In the genomic region with DNA sequence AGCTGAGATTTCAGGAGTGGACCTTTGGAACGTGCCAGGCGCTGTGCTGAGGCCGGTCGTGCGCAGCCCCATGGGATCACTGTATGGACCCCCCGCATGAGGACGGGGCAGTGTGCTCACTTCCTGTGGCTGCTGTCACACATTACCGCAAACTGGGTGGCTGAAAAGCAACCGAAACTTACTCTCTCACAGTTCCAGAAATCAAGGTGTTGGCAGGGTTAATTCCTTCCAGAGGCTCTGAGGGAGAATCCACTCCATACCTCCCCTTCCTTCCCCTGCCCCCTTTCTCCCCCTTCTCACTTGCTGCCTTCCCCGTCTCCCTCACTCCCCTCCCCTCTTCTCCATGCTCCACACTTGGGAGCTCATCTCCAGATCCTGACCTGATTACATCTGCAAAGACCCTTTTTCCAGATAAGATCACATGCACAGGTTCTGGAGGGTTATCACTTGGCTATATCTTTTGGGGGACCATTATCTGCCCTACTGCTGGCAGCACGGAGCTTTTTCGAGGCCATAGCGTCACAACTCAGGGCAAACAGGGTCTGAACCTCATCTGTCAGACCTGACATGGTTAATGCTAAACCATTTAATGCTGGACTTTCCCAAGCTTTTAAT, we compare ENCODE assay signal across 9 cellular contexts. TPM values are rescaled to one million over a fixed set of nuclear protein-coding genes. Genes with fewer than 3 reads are reported as not detected.
DNase-seq lines count a peak whose midpoint lies in the region; ATAC-seq, FAIRE-seq and TF ChIP-seq lines count a peak whose summit lies in the region.
"Had no signal": no experiment of that assay in that cellular context is flagged by ENCODE, and none has a peak within 500 bp of the region (broad histone marks: within the 10 kb centered on the region; RNA-seq: fewer than 3 reads in every experiment).

No MANE protein-coding gene starts in this region.

- H3K79me2 ChIP-seq in GM12878 (ENCODE audit: control insufficient read depth, insufficient read depth, low read length): peaks cover 74% of the 10 kb centered on the region

- no peak; the same call in 1 of the 2 replicates for TF ChIP-seq POLR2A in GM12878 (IDR thresholded peaks at IDR 0.05; ENCODE audit: low read depth, low read length)

- H3K9ac ChIP-seq in GM12878 (ENCODE audit: control insufficient read depth, insufficient read depth, low read length): peak overlapping the region; percentile 15; the same call in 1 of the 2 replicates

- H3K27ac ChIP-seq in GM12878 (ENCODE audit: control insufficient read depth, insufficient read depth) (peak overlapping the region; percentile 70), psoas muscle (peak overlapping the region; percentile 89)

- H3K4me3 ChIP-seq in GM12878 (peak overlapping the region; percentile 52), psoas muscle (no peak overlapping the region)

- SMC1A ChIA-PET in GM12878 (lab: Charles Lee; ENCODE audit: uncharacterized antibody, unreplicated experiment): interaction anchor here (0.7 to 4.7 kb wide), 13 partner anchors 9 to 167 kb away, joined by 3 to 45 read pairs (median 5); no protein-coding TSS in a partner anchor

- 24% methylated on average over 13 of the region's 13 CpGs for WGBS in GM12878 (ENCODE audit: insufficient coverage, insufficient replicate concordance, low lambda C conversion rate, missing lambda C conversion rate)
- 64 to 77% (median 68%) methylated on average over 13 of the region's 13 CpGs for WGBS in psoas muscle, 3 donors

- no peak for TF ChIP-seq RAD21 in GM12878 (IDR thresholded peaks at IDR 0.05; ENCODE audit: insufficient read depth, low read depth, low read length)

- BruUV-seq in GM12878 (replicated peaks; lab: Mats Ljungman, UMichigan): no TSS peak

- peaks cover 17 to 18% of the 10 kb centered on the region in 2 experiments for H3K36me3 ChIP-seq in GM12878 (ENCODE audit: control insufficient read depth in 2 of 2, insufficient read depth in 2 of 2, low read length in 1 of 2)
- H3K36me3 ChIP-seq in psoas muscle (ENCODE audit: insufficient read depth in 1 of 2, low read depth in 1 of 2): peaks cover 0 to 9% of the 10 kb centered on the region in 2 donors

- TF ChIP-seq EP300 in GM12878 (IDR thresholded peaks at IDR 0.05; ENCODE audit: borderline replicate concordance in 1 of 2, control insufficient read depth in 1 of 2, low read depth in 2 of 2, low read length in 2 of 2): peak in 1 of 2 experiments; percentile 60; a peak in 2 of 4 replicates

- CTCF ChIA-PET in GM12878 (lab: Yijun Ruan, JAX): interaction anchor here (0.7 to 6.4 kb wide), 12 partner anchors 9 to 152 kb away, joined by 3 to 83 read pairs (median 4); partner anchors contain the start of gene KLF13

- no peak overlapping the region for H2AFZ ChIP-seq in GM12878 (ENCODE audit: control insufficient read depth, low read depth, low read length)

- in situ Hi-C loops in GM12878 (cut with MboI): no loop called here

- intact Hi-C loops in GM12878 (cut with micrococcal nuclease; ENCODE audit: unreplicated experiment) (loop anchor here (1.0 to 5.0 kb wide), 4 partner anchors 39 to 151 kb away; no protein-coding TSS in a partner anchor), psoas muscle (cut with DNase I) (loop anchor here in 1 of 2 donors (5.0 kb wide), 1 partner anchor 69 kb away; no protein-coding TSS in a partner anchor)

- TF ChIP-seq CTCF in GM12878 (IDR thresholded peaks at IDR 0.05 in 2 of 3, conservative IDR thresholded peaks at IDR 0.05 in 1 of 3; ENCODE audit: control insufficient read depth in 2 of 3, extremely low read depth in 1 of 3, insufficient read depth in 1 of 3, low read depth in 3 of 3, low read length in 3 of 3): no peak
- TF ChIP-seq CTCF in psoas muscle (IDR thresholded peaks at IDR 0.05): no peak

- peaks cover 55% of the 10 kb centered on the region for H3K4me1 ChIP-seq in GM12878 (ENCODE audit: control insufficient read depth, insufficient read depth, low read length)
- peaks cover 64% of the 10 kb centered on the region for H3K4me1 ChIP-seq in psoas muscle

- peaks cover 8% of the 10 kb centered on the region for H4K20me1 ChIP-seq in GM12878 (ENCODE audit: control insufficient read depth, insufficient read depth)

- FAIRE-seq in GM12878 (lab: Jason Lieb, UNC): peak; percentile 62

- H3K4me2 ChIP-seq in GM12878 (ENCODE audit: control insufficient read depth, insufficient read depth): peak overlapping the region; percentile 66

- H3K9me3 ChIP-seq in GM12878 (replicated peaks; ENCODE audit: control insufficient read depth, insufficient read depth, low read length): no peaks in the 10 kb centered on the region; the same call in 2 of the 3 replicates
- H3K9me3 ChIP-seq in psoas muscle: no peaks in the 10 kb centered on the region

- RAD21 ChIA-PET in GM12878 (lab: Charles Lee; ENCODE audit: unreplicated experiment): interaction anchor here (0.7 to 4.0 kb wide), 16 partner anchors 13 to 153 kb away, joined by 3 to 41 read pairs (median 3); no protein-coding TSS in a partner anchor

- H3K27me3 ChIP-seq in GM12878 (replicated peaks in 1 of 2; ENCODE audit: control insufficient read depth in 2 of 2, insufficient read depth in 2 of 2, low read length in 1 of 2) (no peaks in the 10 kb centered on the region), psoas muscle (ENCODE audit: insufficient read depth in 3 of 3, low read length in 2 of 3) (no peaks in the 10 kb centered on the region)

- ATAC-seq in GM18909 (IDR thresholded peaks at IDR 0.05; ENCODE audit: poor library complexity, unreplicated experiment) (peak; percentile 46), HG03432 (IDR thresholded peaks at IDR 0.05; ENCODE audit: unreplicated experiment) (peak; percentile 44), GM12878 (peak; percentile 80), psoas muscle (no peak)

- POLR2A ChIA-PET in GM12878 (lab: Charles Lee): interaction anchor here (0.7 to 1.4 kb wide), 9 partner anchors 10 to 137 kb away, joined by 3 to 6 read pairs (median 3); no protein-coding TSS in a partner anchor

- no peak for DNase-seq in GM12878 (ENCODE audit: low read depth, low spot score)
- DNase-seq in psoas muscle: peak in 1 of 2 donors; percentile 62
- no peak for DNase-seq in DMS153 (lab: John Stamatoyannopoulos, UW)
- no peak for DNase-seq in AG08395 (ENCODE audit: low spot score)
- no peak for DNase-seq in SKM-1 (lab: John Stamatoyannopoulos, UW; ENCODE audit: unreplicated experiment)
- no peak for DNase-seq in NCI-H2107 (lab: John Stamatoyannopoulos, UW)
- DNase-seq: NCI-H2171 treated with DMSO at 0.1 percent for 48 hours had no signal

TF ChIP-seq in GM12878, 131 proteins besides CTCF, POLR2A, EP300 and RAD21 (continues in another document):
- TF ChIP-seq GABPA (IDR thresholded peaks at IDR 0.05; ENCODE audit: low read depth) (no peak), STAT3 (IDR thresholded peaks at IDR 0.05; ENCODE audit: low read depth, low read length) (no peak), CEBPB (IDR thresholded peaks at IDR 0.05; ENCODE audit: borderline replicate concordance in 1 of 2, low read depth in 2 of 2, low read length in 2 of 2) (no peak), KAT2A (conservative IDR thresholded peaks at IDR 0.05; ENCODE audit: control insufficient read depth, low read depth, low read length) (no peak), CHD1 (IDR thresholded peaks at IDR 0.05; ENCODE audit: low read depth, low read length) (no peak), RB1 (IDR thresholded peaks at IDR 0.05; ENCODE audit: borderline replicate concordance) (no peak), ZNF24 (IDR thresholded peaks at IDR 0.05) (no peak), NR2C1 (IDR thresholded peaks at IDR 0.05) (no peak), ATF7 (IDR thresholded peaks at IDR 0.05; ENCODE audit: low read depth) (peak; percentile 64), MYC (IDR thresholded peaks at IDR 0.05; ENCODE audit: insufficient read depth, insufficient read length, insufficient replicate concordance, low read length, severe bottlenecking) (no peak), RBBP5 (conservative IDR thresholded peaks at IDR 0.05) (no peak), SMC3 (IDR thresholded peaks at IDR 0.05; ENCODE audit: borderline replicate concordance, low read length) (no peak), TBL1XR1 (IDR thresholded peaks at IDR 0.05; ENCODE audit: low read depth, low read length) (0 out of 2 replicates have a peak, but pooled peaks have one; percentile 34), KDM1A (IDR thresholded peaks at IDR 0.05; ENCODE audit: borderline replicate concordance) (no peak), PAX5 (IDR thresholded peaks at IDR 0.05; ENCODE audit: borderline replicate concordance, low read depth, low read length) (peak; percentile 56; the same call in 1 of the 2 replicates), ZNF622 (IDR thresholded peaks at IDR 0.05) (no peak), CREB1 (IDR thresholded peaks at IDR 0.05; ENCODE audit: low read depth) (no peak; the same call in 1 of the 2 replicates), JUND (IDR thresholded peaks at IDR 0.05; ENCODE audit: low read depth, low read length) (no peak), ZBED1 (IDR thresholded peaks at IDR 0.05; ENCODE audit: borderline replicate concordance) (no peak), BACH1 (IDR thresholded peaks at IDR 0.05; ENCODE audit: borderline replicate concordance) (no peak)
- TF ChIP-seq, protein P1, sequence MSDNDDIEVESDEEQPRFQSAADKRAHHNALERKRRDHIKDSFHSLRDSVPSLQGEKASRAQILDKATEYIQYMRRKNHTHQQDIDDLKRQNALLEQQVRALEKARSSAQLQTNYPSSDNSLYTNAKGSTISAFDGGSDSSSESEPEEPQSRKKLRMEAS (IDR thresholded peaks at IDR 0.05; ENCODE audit: low read depth, low read length): no peak

RNA-seq across cellular contexts. Expression of gene KLF13, which starts 41.2 kb away (rescaled TPM):
- total RNA-seq in GM12878 (2013; cell fraction: nucleolus; rRNA removed): 47.3 and 48.6 TPM in 2 replicates
- total RNA-seq in GM12878 (2014; rRNA removed) (49.3 and 51.8 TPM in 2 replicates), GM12878 (2014; rRNA removed; fragmentation: Illumina TruSeq; extraction: Trizol) (64.7 and 65.1 TPM in 2 replicates), GM12878 (2021) (109 and 112 TPM in 2 replicates), psoas muscle (10 to 100 TPM; 11.9 to 45.6 (median 25.2) TPM)
- polyA plus RNA-seq in GM12878 (2011; ENCODE audit: low read depth): 21.1 TPM
- polyA plus RNA-seq in GM12878 (2011; rRNA removed) (71.9 and 72.0 TPM in 2 replicates), GM12878 (2014; fragmentation: Illumina TruSeq; extraction: Trizol) (42.3 and 48.2 TPM in 2 replicates), GM12878 (2014; fragmentation: Nextera tagmentation; extraction: Ambion mirVana) (10 to 100 TPM; 31.1 to 63.1 TPM), GM12878 (2014; rRNA removed) (51.0 and 52.4 TPM in 2 replicates), GM12878 (2016; fragmentation: Nextera tagmentation; extraction: Ambion mirVana) (10 to 100 TPM; 20.3 to 24.4 TPM), psoas muscle (10 to 100 TPM; 14.5 to 29.0 (median 20.4) TPM)
- 40.2 and 46.9 TPM in 2 replicates for polyA plus RNA-seq in GM12878 (2011; cell fraction: cytosol; rRNA removed)
- 35.3 and 41.2 TPM in 2 replicates for polyA plus RNA-seq in GM12878 (2011; cell fraction: nucleus; rRNA removed)
- 50.2 and 70.7 TPM in 2 replicates for polyA plus RNA-seq in GM12878 (2012)
- polyA minus RNA-seq in GM12878 (2011; rRNA and poly(A)+ RNA removed): 55.7 and 58.5 TPM in 2 replicates
- 23.3 and 37.1 TPM in 2 replicates for polyA minus RNA-seq in GM12878 (2011; cell fraction: cytosol; rRNA and poly(A)+ RNA removed)
- polyA minus RNA-seq in GM12878 (2011; cell fraction: nucleus; rRNA and poly(A)+ RNA removed): 10.3 and 17.7 TPM in 2 replicates

Comparison
In these comparisons a context has a peak if more than half of its experiments do, and no peak if none do; other contexts are left out.
1. ATAC-seq: peak in GM18909 (single experiment), HG03432 (single experiment) and GM12878 (single experiment); none in psoas muscle (0 of 4).